In genomic region chr2:3066831-3067230, GRCh38 we compare ENCODE assay signal across 35 cellular contexts.
"Had no signal": no experiment of that assay in that cellular context is flagged by ENCODE, and none has a peak within 500 bp of the region (broad histone marks: within the 10 kb centered on the region; RNA-seq: fewer than 3 reads in every experiment).

No MANE protein-coding gene starts in this region.

- H3K27ac ChIP-seq: KMS-11 had no signal

- H3K4me3 ChIP-seq: MG63 had no signal

- H3K9me3 ChIP-seq: MG63 had no signal

- H3K36me3 ChIP-seq: MG63 had no signal

- DNase-seq: Karpas-422, Kasumi-1, KBM-7, KG1, MG63, MM.1S, MV-4-11, NCI-H1048, NCI-H1092, NCI-H1092 treated with DMSO at 0.1 percent for 48 hours, NCI-H1105, NCI-H1105 treated with DMSO at 0.1 percent for 48 hours, NCI-H1417, NCI-H1417 treated with DMSO at 0.1 percent for 48 hours, NCI-H1436, NCI-H1436 treated with DMSO at 0.1 percent for 48 hours, NCI-H146, NCI-H1694, NCI-H1694 treated with DMSO at 0.1 percent for 48 hours, NCI-H187, NCI-H187 treated with DMSO at 0.1 percent for 48 hours, NCI-H1930, NCI-H2029, NCI-H2029 treated with DMSO at 0.1 percent for 48 hours, NCI-H2081, NCI-H2081 treated with DMSO at 0.1 percent for 48 hours, NCI-H2107, NCI-H2171, NCI-H2171 treated with DMSO at 0.1 percent for 48 hours, NCI-H2227 treated with DMSO at 0.1 percent for 48 hours, NCI-H226, NCI-H345, NCI-H446, NCI-H446 treated with DMSO at 0.1 percent for 48 hours had no signal
